Comparison of ENCODE assay signal across 8 cellular contexts in genomic region chr7:33905389-33906032, GRCh38. TPM values are rescaled to one million over a fixed set of nuclear protein-coding genes. Genes with fewer than 3 reads are reported as not detected.
DNase-seq lines count a peak whose midpoint lies in the region; ATAC-seq, FAIRE-seq and TF ChIP-seq lines count a peak whose summit lies in the region.

BMPER (plus strand) TSS chr7:33905539; CDS start chr7:33905614, 75 bp downstream.

- H3K9me1 ChIP-seq in keratinocyte (ENCODE audit: control insufficient read depth, extremely low read depth, insufficient read depth, low read length) = no peaks in the 10 kb centered on the region

- dilution Hi-C loops in keratinocyte (cut with MboI; ENCODE audit: extremely low pct_ligation_motif_present, low sequenced_read_pairs) = no loop called here

- ATAC-seq in HG03469 (IDR thresholded peaks at IDR 0.05; ENCODE audit: unreplicated experiment) (no peak), GM21737 (IDR thresholded peaks at IDR 0.05; ENCODE audit: unreplicated experiment) (no peak)

- TF ChIP-seq CTCF in keratinocyte (optimal IDR thresholded peaks at IDR 0.05 in 1 of 3, IDR thresholded peaks at IDR 0.05 in 1 of 3, conservative IDR thresholded peaks at IDR 0.05 in 1 of 3; ENCODE audit: extremely low read depth in 1 of 3, insufficient read depth in 2 of 3, low read length in 3 of 3) = no peak

- H3K4me1 ChIP-seq in keratinocyte (ENCODE audit: control insufficient read depth, extremely low read depth, insufficient read depth, low read length) = peaks cover 8% of the 10 kb centered on the region

- in situ Hi-C loops in T47D (cut with HindIII; ENCODE audit: low pct_unique_long_range_greater_than_20kb, low sequenced_read_pairs) = no loop called here

- H3K9me3 ChIP-seq in keratinocyte (ENCODE audit: control insufficient read depth, low read depth, low read length) = no peaks in the 10 kb centered on the region

- peak within 1 kb of the TSS; percentile 97 for H2AFZ ChIP-seq in keratinocyte (ENCODE audit: control insufficient read depth, low read length)

- H3K27me3 ChIP-seq in keratinocyte (ENCODE audit: control insufficient read depth, extremely low read depth, insufficient read depth, low read length) = peaks cover 4% of the 10 kb centered on the region

- H3K9ac ChIP-seq in keratinocyte (ENCODE audit: control insufficient read depth, extremely low read depth, insufficient read depth, low read length) = peak within 1 kb of the TSS; percentile 79

- FAIRE-seq in keratinocyte (lab: Jason Lieb, UNC) = no peak

- H3K4me2 ChIP-seq in keratinocyte (ENCODE audit: control insufficient read depth, extremely low read depth, insufficient read depth, low read depth, low read length) = peak within 1 kb of the TSS; percentile 99

- no peaks in the 10 kb centered on the region for H3K79me2 ChIP-seq in keratinocyte (ENCODE audit: control insufficient read depth, insufficient read depth, low read length)

- no peaks in the 10 kb centered on the region for H4K20me1 ChIP-seq in keratinocyte (ENCODE audit: control insufficient read depth, extremely low read depth, insufficient read depth, low read length)

- H3K27ac ChIP-seq in keratinocyte (ENCODE audit: control insufficient read depth, insufficient read depth, low read length) = peak within 1 kb of the TSS; percentile 20

- H3K36me3 ChIP-seq in keratinocyte (ENCODE audit: control insufficient read depth in 2 of 2, extremely low read depth in 1 of 2, insufficient read depth in 2 of 2, low read length in 2 of 2) = no peaks in the 10 kb centered on the region

- DNase-seq in NCI-H82 (lab: John Stamatoyannopoulos, UW) (peak; percentile 57), NCI-H82 treated with DMSO at 0.1 percent for 48 hours (lab: John Stamatoyannopoulos, UW; ENCODE audit: unreplicated experiment) (no peak), NCI-H226 (peak; percentile 39), T47D (ENCODE audit: low read depth in 1 of 2, low spot score in 1 of 2) (peak; percentile 57 to 61), keratinocyte (ENCODE audit: low read depth, low spot score) (no peak)
- peak; percentile 49 for DNase-seq in stimulated activated CD4-positive, alpha-beta T cell treated with anti-CD3 and anti-CD28 coated beads, Interleukin-15, amount 100 ng/mL, for 24 hours

- H3K4me3 ChIP-seq in keratinocyte (ENCODE audit: control insufficient read depth in 2 of 3, extremely low read depth in 1 of 3, insufficient read depth in 2 of 3, low read depth in 1 of 3, low read length in 3 of 3) = peak within 1 kb of the TSS; percentile 51 to 85 (median 79)

RNA-seq across cellular contexts. Expression of gene BMPER, which starts in this region (rescaled TPM):
- 0.57 to 0.67 TPM (median 0.58 TPM) in 3 replicates for polyA plus RNA-seq in keratinocyte
- polyA plus RNA-seq in keratinocyte (2011; ENCODE audit: low read depth) = 0.45 TPM
- polyA plus RNA-seq in keratinocyte (2011; cell fraction: cytosol; rRNA removed) = 0.68 and 0.69 TPM in 2 replicates
- polyA plus RNA-seq in keratinocyte (2011; cell fraction: nucleus; rRNA removed) = 2.7 and 4.9 TPM in 2 replicates
- 0.25 and 0.58 TPM in 2 replicates for polyA plus RNA-seq in keratinocyte (2012; ENCODE audit: low replicate concordance)
- 0.59 to 2.4 TPM (median 1.5 TPM) in 3 replicates for polyA minus RNA-seq in keratinocyte
- not detected for polyA minus RNA-seq in keratinocyte (2011; cell fraction: cytosol; rRNA and poly(A)+ RNA removed)
- 2.6 and 7.1 TPM in 2 replicates for polyA minus RNA-seq in keratinocyte (2011; cell fraction: nucleus; rRNA and poly(A)+ RNA removed)

Comparison
In these comparisons a context has a peak if more than half of its experiments do, and no peak if none do; other contexts are left out.
1. DNase-seq: peak in NCI-H82 (single experiment), NCI-H226 (single experiment), T47D (2 of 2) and stimulated activated CD4-positive, alpha-beta T cell treated with anti-CD3 and anti-CD28 coated beads, Interleukin-15, amount 100 ng/mL, for 24 hours (single experiment); none in NCI-H82 treated with DMSO at 0.1 percent for 48 hours (single experiment) and keratinocyte (single experiment).